Comparison of ENCODE assay signal across 15 cellular contexts in genomic region chr2:43139501-43139900, GRCh38.
DNase-seq lines count a peak whose midpoint lies in the region; ATAC-seq and TF ChIP-seq lines count a peak whose summit lies in the region.
"Had no signal": no experiment of that assay in that cellular context is flagged by ENCODE, and none has a peak within 500 bp of the region (broad histone marks: within the 10 kb centered on the region; RNA-seq: fewer than 3 reads in every experiment).

No MANE protein-coding gene starts in this region.

- no peaks in the 10 kb centered on the region for H3K9me3 Mint-ChIP-seq in activated CD8-positive, alpha-beta memory T cell treated with anti-CD3 and anti-CD28 coated beads, Interleukin-2, amount 10 ng/mL, durations not matched to agents 7 days and 5 days (ENCODE audit: low read depth)
- no peaks in the 10 kb centered on the region for H3K9me3 Mint-ChIP-seq in memory B cell

- 86 to 89% (median 88%) methylated on average over 4 of the region's 4 CpGs for WGBS in heart left ventricle, 4 donors
- 87 to 96% methylated on average over 4 of the region's 4 CpGs for WGBS in upper lobe of left lung, 2 donors

- intact Hi-C loops in heart left ventricle (cut with DNase I): loop anchor here in 1 of 10 donors (10.0 kb wide), 1 partner anchor 345 kb away; no protein-coding TSS in a partner anchor
- intact Hi-C loops in Right ventricle myocardium superior (cut with DNase I): no loop called here

- H3K9me3 ChIP-seq in heart left ventricle: no peaks in the 10 kb centered on the region
- no peaks in the 10 kb centered on the region for H3K9me3 ChIP-seq in upper lobe of left lung

- CTCF ChIA-PET in activated CD8-positive, alpha-beta memory T cell treated with anti-CD3 and anti-CD28 coated beads, Interleukin-2, amount 10 ng/mL, durations not matched to agents 7 days and 5 days (lab: Charles Lee): interaction anchor here (1.0 to 3.6 kb wide), 14 partner anchors 8 to 89 kb away, joined by 3 to 45 read pairs (median 11); partner anchors contain the start of gene ZFP36L2

- H3K36me3 ChIP-seq in heart left ventricle (no peaks in the 10 kb centered on the region), upper lobe of left lung (no peaks in the 10 kb centered on the region)
- H3K36me3 ChIP-seq: cardiac muscle cell had no signal

- no peak for TF ChIP-seq EP300 in upper lobe of left lung (IDR thresholded peaks at IDR 0.05)

- H3K4me3 Mint-ChIP-seq in activated CD8-positive, alpha-beta memory T cell treated with anti-CD3 and anti-CD28 coated beads, Interleukin-2, amount 10 ng/mL, durations not matched to agents 7 days and 5 days: peak overlapping the region; percentile 51
- no peak overlapping the region for H3K4me3 Mint-ChIP-seq in memory B cell

- DNase-seq in heart left ventricle: peak in 2 of 5 donors; percentile 20 to 49
- no peak for DNase-seq in Right ventricle myocardium superior
- no peak for DNase-seq in activated CD8-positive, alpha-beta memory T cell treated with anti-CD3 and anti-CD28 coated beads, Interleukin-2, amount 10 ng/mL, durations not matched to agents 7 days and 5 days
- no peak for DNase-seq in memory B cell (ENCODE audit: low spot score in 2 of 2)
- DNase-seq in upper lobe of left lung: no peak
- DNase-seq in activated CD4-positive, CD25-positive, alpha-beta regulatory T cell (lab: John Stamatoyannopoulos, UW): no peak
- no peak for DNase-seq in H4 (ENCODE audit: low spot score)
- no peak for DNase-seq in hippocampal formation (lab: John Stamatoyannopoulos, UW)
- DNase-seq: mesendoderm; NCI-H1417 treated with DMSO at 0.1 percent for 48 hours; NCI-H524 treated with DMSO at 0.1 percent for 48 hours; RPMI8226; stimulated activated CD4-positive, alpha-beta T cell treated with anti-CD3 and anti-CD28 coated beads, Interleukin-2, amount 100 ng/mL, for 24 hours had no signal

- H3K27ac Mint-ChIP-seq in activated CD8-positive, alpha-beta memory T cell treated with anti-CD3 and anti-CD28 coated beads, Interleukin-2, amount 10 ng/mL, durations not matched to agents 7 days and 5 days: peak overlapping the region; percentile 89
- H3K27ac Mint-ChIP-seq in memory B cell: peak overlapping the region; percentile 69

- no peak for TF ChIP-seq CTCF in heart left ventricle (IDR thresholded peaks at IDR 0.05)
- TF ChIP-seq CTCF in upper lobe of left lung (IDR thresholded peaks at IDR 0.05): no peak

- TF ChIP-seq POLR2A in heart left ventricle (IDR thresholded peaks at IDR 0.05) (no peak), upper lobe of left lung (IDR thresholded peaks at IDR 0.05) (no peak)

- H3K4me3 ChIP-seq in heart left ventricle (no peak overlapping the region), upper lobe of left lung (no peak overlapping the region)
- H3K4me3 ChIP-seq: cardiac muscle cell had no signal

- peaks cover 12% of the 10 kb centered on the region for H3K36me3 Mint-ChIP-seq in activated CD8-positive, alpha-beta memory T cell treated with anti-CD3 and anti-CD28 coated beads, Interleukin-2, amount 10 ng/mL, durations not matched to agents 7 days and 5 days
- no peaks in the 10 kb centered on the region for H3K36me3 Mint-ChIP-seq in memory B cell

- no peak for ATAC-seq in heart left ventricle
- no peak for ATAC-seq in Right ventricle myocardium superior (ENCODE audit: poor library complexity)
- no peak for ATAC-seq in activated CD8-positive, alpha-beta memory T cell treated with anti-CD3 and anti-CD28 coated beads, Interleukin-2, amount 10 ng/mL, durations not matched to agents 7 days and 5 days
- no peak for ATAC-seq in memory B cell (ENCODE audit: low read depth)
- no peak for ATAC-seq in upper lobe of left lung (ENCODE audit: low FRiP score in 2 of 2)
- ATAC-seq: HepG2 had no signal

- peaks cover 0 to 63% (median 23%) of the 10 kb centered on the region in 12 donors for H3K4me1 ChIP-seq in heart left ventricle
- H3K4me1 ChIP-seq in upper lobe of left lung: peaks cover 35 to 54% (median 38%) of the 10 kb centered on the region in 4 donors

- H3K27me3 ChIP-seq in heart left ventricle (no peaks in the 10 kb centered on the region), upper lobe of left lung (no peaks in the 10 kb centered on the region)
- H3K27me3 ChIP-seq: cardiac muscle cell had no signal

- H3K27me3 Mint-ChIP-seq in activated CD8-positive, alpha-beta memory T cell treated with anti-CD3 and anti-CD28 coated beads, Interleukin-2, amount 10 ng/mL, durations not matched to agents 7 days and 5 days: no peaks in the 10 kb centered on the region
- no peaks in the 10 kb centered on the region for H3K27me3 Mint-ChIP-seq in memory B cell

- H3K27ac ChIP-seq in heart left ventricle: peak overlapping the region in 9 of 12 donors; percentile 3 to 79 (median 55)
- peak overlapping the region; percentile 52 to 79 (median 72) for H3K27ac ChIP-seq in upper lobe of left lung

- peaks cover 71% of the 10 kb centered on the region for H3K4me1 Mint-ChIP-seq in activated CD8-positive, alpha-beta memory T cell treated with anti-CD3 and anti-CD28 coated beads, Interleukin-2, amount 10 ng/mL, durations not matched to agents 7 days and 5 days
- peaks cover 43% of the 10 kb centered on the region for H3K4me1 Mint-ChIP-seq in memory B cell
